Comparison of ENCODE assay signal across 21 cellular contexts in the genomic region with DNA sequence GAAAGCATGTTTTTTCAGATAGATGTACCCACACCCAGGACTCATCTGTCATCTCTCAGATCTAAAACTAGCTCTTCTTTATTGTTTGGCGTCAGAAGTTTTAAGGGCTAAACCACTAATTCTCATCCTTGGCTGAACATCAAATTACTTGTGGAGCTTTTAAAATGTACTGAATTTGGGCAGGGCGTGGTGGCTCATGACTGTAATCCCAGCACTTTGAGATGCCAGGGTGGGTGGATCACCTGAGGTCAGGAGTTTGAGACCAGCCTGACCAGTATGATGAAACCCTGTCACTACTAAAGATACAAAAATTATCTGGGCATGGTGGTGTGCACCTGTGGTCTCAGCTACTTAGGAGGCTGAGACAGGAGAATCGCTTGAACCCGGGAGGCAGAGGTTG. TPM values are rescaled to one million over a fixed set of nuclear protein-coding genes. Genes with fewer than 3 reads are reported as not detected.
DNase-seq lines count a peak whose midpoint lies in the region; ATAC-seq and TF ChIP-seq lines count a peak whose summit lies in the region.
"Had no signal": no experiment of that assay in that cellular context is flagged by ENCODE, and none has a peak within 500 bp of the region (broad histone marks: within the 10 kb centered on the region; RNA-seq: fewer than 3 reads in every experiment).

No MANE protein-coding gene starts in this region.

- CTCF ChIA-PET in activated CD4-positive, alpha-beta T cell treated with anti-CD3 and anti-CD28 coated beads, Interleukin-2, amount 10 ng/mL, durations not matched to agents 7 days and 5 days (lab: Charles Lee), result interaction anchor here (0.6 to 1.0 kb wide), 4 partner anchors 11 to 391 kb away, joined by 3 to 4 read pairs (median 3); partner anchors contain the start of gene MED4

- peaks cover 27% of the 10 kb centered on the region for H3K36me3 ChIP-seq in Karpas-422 (ENCODE audit: insufficient read depth, low read length)

- no peaks in the 10 kb centered on the region for H3K9me3 ChIP-seq in Karpas-422 (ENCODE audit: low read length)
- H3K9me3 ChIP-seq: Peyer's patch, SJCRH30 had no signal

- H3K4me1 Mint-ChIP-seq in activated T-cell treated with anti-CD3 and anti-CD28 coated beads, Interleukin-2, amount 50 U/mL, for 72 hours (ENCODE audit: low read depth), result peaks cover 12% of the 10 kb centered on the region
- peaks cover 16% of the 10 kb centered on the region for H3K4me1 Mint-ChIP-seq in activated T-cell treated with anti-CD3 and anti-CD28 coated beads, Interleukin-2, amount 50 U/mL, for 24 hours (ENCODE audit: low read depth)
- H3K4me1 Mint-ChIP-seq in effector memory CD8-positive, alpha-beta T cell (ENCODE audit: low read depth in 2 of 2), result peaks cover 9 to 49% of the 10 kb centered on the region in 2 donors
- no peaks in the 10 kb centered on the region for H3K4me1 Mint-ChIP-seq in type B pancreatic cell (ENCODE audit: unreplicated experiment)
- H3K4me1 Mint-ChIP-seq in activated CD4-positive, alpha-beta T cell treated with anti-CD3 and anti-CD28 coated beads, Interleukin-2, amount 10 ng/mL, durations not matched to agents 7 days and 5 days, result peaks cover 43% of the 10 kb centered on the region

- H3K9me2 ChIP-seq in Karpas-422 (replicated peaks; ENCODE audit: insufficient read depth, low read length), result no peaks in the 10 kb centered on the region

- peak overlapping the region; percentile 36 for H3K27ac ChIP-seq in Karpas-422 (ENCODE audit: low read length)
- H3K27ac ChIP-seq: 22Rv1, BLaER1, Peyer's patch, SJCRH30 had no signal

- no peak overlapping the region for H3K4me3 Mint-ChIP-seq in activated T-cell treated with anti-CD3 and anti-CD28 coated beads, Interleukin-2, amount 50 U/mL, for 72 hours
- H3K4me3 Mint-ChIP-seq in activated T-cell treated with anti-CD3 and anti-CD28 coated beads, Interleukin-2, amount 50 U/mL, for 24 hours, result no peak overlapping the region
- H3K4me3 Mint-ChIP-seq in effector memory CD8-positive, alpha-beta T cell, result peak overlapping the region; percentile 10 to 45
- no peak overlapping the region for H3K4me3 Mint-ChIP-seq in type B pancreatic cell
- H3K4me3 Mint-ChIP-seq in activated CD4-positive, alpha-beta T cell treated with anti-CD3 and anti-CD28 coated beads, Interleukin-2, amount 10 ng/mL, durations not matched to agents 7 days and 5 days, result no peak overlapping the region
- H3K4me3 Mint-ChIP-seq: CD4-positive, alpha-beta T cell had no signal

- no peak overlapping the region for H3K4me2 ChIP-seq in Karpas-422 (ENCODE audit: low read depth, low read length, poor library complexity, severe bottlenecking)
- H3K4me2 ChIP-seq: BLaER1 had no signal

- no peaks in the 10 kb centered on the region for H4K20me1 ChIP-seq in Karpas-422 (ENCODE audit: insufficient read depth, low read depth, low read length)
- H4K20me1 ChIP-seq: BLaER1 had no signal

- no peak for DNase-seq in activated T-cell treated with anti-CD3 and anti-CD28 coated beads, Interleukin-2, amount 50 U/mL, for 72 hours
- DNase-seq in activated T-cell treated with anti-CD3 and anti-CD28 coated beads, Interleukin-2, amount 50 U/mL, for 24 hours, result no peak
- DNase-seq in Karpas-422 (no peak), type B pancreatic cell (ENCODE audit: extremely low spot score, unreplicated experiment) (no peak), occipital lobe (lab: John Stamatoyannopoulos, UW) (no peak)
- no peak for DNase-seq in effector memory CD8-positive, alpha-beta T cell
- no peak for DNase-seq in activated CD4-positive, alpha-beta T cell treated with anti-CD3 and anti-CD28 coated beads, Interleukin-2, amount 10 ng/mL, durations not matched to agents 7 days and 5 days
- DNase-seq: ACHN; CD4-positive, alpha-beta T cell; DND-41; KG1; NCI-H1694; NCI-H2081; NCI-H2171; NCI-H524 treated with DMSO at 0.1 percent for 48 hours; NCI-H82; Peyer's patch; SJCRH30 had no signal

- no peak for TF ChIP-seq CTCF in type B pancreatic cell (conservative IDR thresholded peaks at IDR 0.05)

- POLR2A ChIA-PET in activated CD4-positive, alpha-beta T cell treated with anti-CD3 and anti-CD28 coated beads, Interleukin-2, amount 10 ng/mL, durations not matched to agents 7 days and 5 days (lab: Charles Lee), result no interaction called here

- peaks cover 0 to 3% of the 10 kb centered on the region in 2 donors for H3K36me3 Mint-ChIP-seq in activated T-cell treated with anti-CD3 and anti-CD28 coated beads, Interleukin-2, amount 50 U/mL, for 72 hours (ENCODE audit: insufficient read depth in 2 of 2)
- H3K36me3 Mint-ChIP-seq in activated T-cell treated with anti-CD3 and anti-CD28 coated beads, Interleukin-2, amount 50 U/mL, for 24 hours (ENCODE audit: low read depth), result peaks cover 47% of the 10 kb centered on the region
- H3K36me3 Mint-ChIP-seq in effector memory CD8-positive, alpha-beta T cell (ENCODE audit: insufficient read depth), result peaks cover 13% of the 10 kb centered on the region
- H3K36me3 Mint-ChIP-seq in type B pancreatic cell, result peaks cover 25% of the 10 kb centered on the region
- peaks cover 87% of the 10 kb centered on the region for H3K36me3 Mint-ChIP-seq in activated CD4-positive, alpha-beta T cell treated with anti-CD3 and anti-CD28 coated beads, Interleukin-2, amount 10 ng/mL, durations not matched to agents 7 days and 5 days (ENCODE audit: low read depth)

- no peaks in the 10 kb centered on the region for H3K27me3 Mint-ChIP-seq in activated T-cell treated with anti-CD3 and anti-CD28 coated beads, Interleukin-2, amount 50 U/mL, for 72 hours (ENCODE audit: low read depth)
- H3K27me3 Mint-ChIP-seq in activated T-cell treated with anti-CD3 and anti-CD28 coated beads, Interleukin-2, amount 50 U/mL, for 24 hours, result no peaks in the 10 kb centered on the region
- no peaks in the 10 kb centered on the region for H3K27me3 Mint-ChIP-seq in effector memory CD8-positive, alpha-beta T cell
- no peaks in the 10 kb centered on the region for H3K27me3 Mint-ChIP-seq in type B pancreatic cell
- H3K27me3 Mint-ChIP-seq in activated CD4-positive, alpha-beta T cell treated with anti-CD3 and anti-CD28 coated beads, Interleukin-2, amount 10 ng/mL, durations not matched to agents 7 days and 5 days, result no peaks in the 10 kb centered on the region
- H3K27me3 Mint-ChIP-seq: CD4-positive, alpha-beta T cell had no signal

- ATAC-seq in activated T-cell treated with anti-CD3 and anti-CD28 coated beads, Interleukin-2, amount 50 U/mL, for 72 hours (replicated peaks in 1 of 2), result no peak
- no peak for ATAC-seq in effector memory CD8-positive, alpha-beta T cell (replicated peaks)
- ATAC-seq in HG02981 (IDR thresholded peaks at IDR 0.05; ENCODE audit: unreplicated experiment), result no peak

- H3K9me3 Mint-ChIP-seq in activated T-cell treated with anti-CD3 and anti-CD28 coated beads, Interleukin-2, amount 50 U/mL, for 72 hours, result peaks cover 0 to 1% of the 10 kb centered on the region in 2 donors
- peaks cover 3% of the 10 kb centered on the region for H3K9me3 Mint-ChIP-seq in activated T-cell treated with anti-CD3 and anti-CD28 coated beads, Interleukin-2, amount 50 U/mL, for 24 hours
- peaks cover 0 to 2% of the 10 kb centered on the region in 2 donors for H3K9me3 Mint-ChIP-seq in effector memory CD8-positive, alpha-beta T cell
- no peaks in the 10 kb centered on the region for H3K9me3 Mint-ChIP-seq in type B pancreatic cell
- peaks cover 14% of the 10 kb centered on the region for H3K9me3 Mint-ChIP-seq in activated CD4-positive, alpha-beta T cell treated with anti-CD3 and anti-CD28 coated beads, Interleukin-2, amount 10 ng/mL, durations not matched to agents 7 days and 5 days
- H3K9me3 Mint-ChIP-seq: CD4-positive, alpha-beta T cell had no signal

- H3K79me2 ChIP-seq in Karpas-422 (ENCODE audit: low read length), result peaks cover 2% of the 10 kb centered on the region; the same call in 1 of the 2 replicates

- H3K9ac ChIP-seq in Karpas-422 (ENCODE audit: low read length), result no peak overlapping the region
- H3K9ac ChIP-seq: BLaER1 had no signal

- H3K4me3 ChIP-seq in Karpas-422 (ENCODE audit: low read length), result no peak overlapping the region
- H3K4me3 ChIP-seq: BLaER1, Peyer's patch, SJCRH30 had no signal

- H3K4me1 ChIP-seq in Karpas-422 (ENCODE audit: low read length), result peaks cover 35% of the 10 kb centered on the region
- H3K4me1 ChIP-seq: Peyer's patch, SJCRH30 had no signal

- H3K27ac Mint-ChIP-seq in activated T-cell treated with anti-CD3 and anti-CD28 coated beads, Interleukin-2, amount 50 U/mL, for 72 hours, result peak overlapping the region; percentile 15
- H3K27ac Mint-ChIP-seq in activated T-cell treated with anti-CD3 and anti-CD28 coated beads, Interleukin-2, amount 50 U/mL, for 24 hours, result no peak overlapping the region
- peak overlapping the region; percentile 60 to 79 for H3K27ac Mint-ChIP-seq in effector memory CD8-positive, alpha-beta T cell
- H3K27ac Mint-ChIP-seq in type B pancreatic cell, result peak overlapping the region; percentile 19
- no peak overlapping the region for H3K27ac Mint-ChIP-seq in activated CD4-positive, alpha-beta T cell treated with anti-CD3 and anti-CD28 coated beads, Interleukin-2, amount 10 ng/mL, durations not matched to agents 7 days and 5 days
- H3K27ac Mint-ChIP-seq: CD4-positive, alpha-beta T cell had no signal

- H2AFZ ChIP-seq in Karpas-422 (ENCODE audit: low read length), result no peak overlapping the region

- H3K27me3 ChIP-seq in Karpas-422 (ENCODE audit: low read length), result no peaks in the 10 kb centered on the region
- H3K27me3 ChIP-seq: BLaER1, Peyer's patch, SJCRH30 had no signal

RNA-seq across cellular contexts. Expression of gene RCBTB2, which starts 47.4 kb away (rescaled TPM):
- total RNA-seq in activated T-cell treated with anti-CD3 and anti-CD28 coated beads, Interleukin-2, amount 50 U/mL, for 72 hours, result 1 to 10 TPM; 2.6 to 2.7 TPM
- 20.2 and 25.6 TPM in 2 replicates for total RNA-seq in Karpas-422 (2014; rRNA removed; shearing (Covaris generic); ENCODE audit: low replicate concordance)
- total RNA-seq in type B pancreatic cell (ENCODE audit: low replicate concordance) (2.6 and 21.5 TPM in 2 replicates), occipital lobe (45.2 TPM)
- 10 to 100 TPM; 22.5 to 24.5 TPM for total RNA-seq in activated CD4-positive, alpha-beta T cell treated with anti-CD3 and anti-CD28 coated beads, Interleukin-2, amount 10 ng/mL, durations not matched to agents 7 days and 5 days

Comparison
In these comparisons a context has a peak if more than half of its experiments do, and no peak if none do; other contexts are left out.
1. H3K27ac Mint-ChIP-seq: peak in activated T-cell treated with anti-CD3 and anti-CD28 coated beads, Interleukin-2, amount 50 U/mL, for 72 hours (single experiment), effector memory CD8-positive, alpha-beta T cell (2 of 2) and type B pancreatic cell (single experiment); none in activated T-cell treated with anti-CD3 and anti-CD28 coated beads, Interleukin-2, amount 50 U/mL, for 24 hours (single experiment) and activated CD4-positive, alpha-beta T cell treated with anti-CD3 and anti-CD28 coated beads, Interleukin-2, amount 10 ng/mL, durations not matched to agents 7 days and 5 days (single experiment).
2. H3K4me3 Mint-ChIP-seq: peak in effector memory CD8-positive, alpha-beta T cell (2 of 2); none in activated T-cell treated with anti-CD3 and anti-CD28 coated beads, Interleukin-2, amount 50 U/mL, for 72 hours (0 of 2), activated T-cell treated with anti-CD3 and anti-CD28 coated beads, Interleukin-2, amount 50 U/mL, for 24 hours (single experiment), type B pancreatic cell (single experiment) and activated CD4-positive, alpha-beta T cell treated with anti-CD3 and anti-CD28 coated beads, Interleukin-2, amount 10 ng/mL, durations not matched to agents 7 days and 5 days (single experiment).